In genomic region chr2:137960223-137960622, GRCh38 we compare ENCODE assay signal across 17 cellular contexts. TPM values are rescaled to one million over a fixed set of nuclear protein-coding genes. Genes with fewer than 3 reads are reported as not detected.
"Had no signal": no experiment of that assay in that cellular context is flagged by ENCODE, and none has a peak within 500 bp of the region (broad histone marks: within the 10 kb centered on the region; RNA-seq: fewer than 3 reads in every experiment).

No MANE protein-coding gene starts in this region.

- H3K4me3 ChIP-seq: adrenal gland, esophagus squamous epithelium, prostate gland, suprapubic skin had no signal

- H3K9me3 ChIP-seq: adrenal gland, esophagus squamous epithelium, prostate gland, suprapubic skin had no signal

- H3K27ac ChIP-seq: adrenal gland, esophagus squamous epithelium, foreskin keratinocyte, prostate gland, suprapubic skin had no signal

- H3K36me3 Mint-ChIP-seq: activated CD4-positive, alpha-beta memory T cell treated with anti-CD3 and anti-CD28 coated beads for 36 hours; activated CD8-positive, alpha-beta memory T cell treated with anti-CD3 and anti-CD28 coated beads, Interleukin-2, amount 10 ng/mL, durations not matched to agents 7 days and 5 days; activated naive CD4-positive, alpha-beta T cell treated with anti-CD3 and anti-CD28 coated beads, Interleukin-2, amount 50 U/mL, for 24 hours had no signal

- DNase-seq: activated CD4-positive, alpha-beta memory T cell treated with anti-CD3 and anti-CD28 coated beads for 36 hours; activated CD4-positive, alpha-beta T cell treated with anti-CD3 and anti-CD28 coated beads for 36 hours; activated CD8-positive, alpha-beta memory T cell treated with anti-CD3 and anti-CD28 coated beads, Interleukin-2, amount 10 ng/mL, durations not matched to agents 7 days and 5 days; activated effector memory CD4-positive, alpha-beta T cell treated with Interleukin-2 at 50 U/mL for 16 hours; activated T-cell treated with anti-CD3 and anti-CD28 coated beads, Interleukin-2, amount 50 U/mL, for 1 hour; adrenal gland; esophagus squamous epithelium; foreskin keratinocyte; mesendoderm; nephron progenitor cell; occipital lobe; trophoblast cell had no signal

- H3K4me1 Mint-ChIP-seq: activated CD4-positive, alpha-beta T cell treated with anti-CD3 and anti-CD28 coated beads for 36 hours; activated CD8-positive, alpha-beta memory T cell treated with anti-CD3 and anti-CD28 coated beads, Interleukin-2, amount 10 ng/mL, durations not matched to agents 7 days and 5 days; activated naive CD4-positive, alpha-beta T cell treated with anti-CD3 and anti-CD28 coated beads, Interleukin-2, amount 50 U/mL, for 24 hours had no signal

- H3K27ac Mint-ChIP-seq: activated CD4-positive, alpha-beta memory T cell treated with anti-CD3 and anti-CD28 coated beads for 36 hours; activated CD4-positive, alpha-beta T cell treated with anti-CD3 and anti-CD28 coated beads for 36 hours; activated CD8-positive, alpha-beta memory T cell treated with anti-CD3 and anti-CD28 coated beads, Interleukin-2, amount 10 ng/mL, durations not matched to agents 7 days and 5 days; activated naive CD4-positive, alpha-beta T cell treated with anti-CD3 and anti-CD28 coated beads, Interleukin-2, amount 50 U/mL, for 24 hours; nephron progenitor cell; stimulated activated naive CD8-positive, alpha-beta T cell treated with anti-CD3 and anti-CD28 coated beads, Interleukin-15, Interleukin-2, amounts not matched to agents 100 ng/mL and 50 ng/mL, for 24 hours had no signal

- H3K9me3 Mint-ChIP-seq: activated CD4-positive, alpha-beta memory T cell treated with anti-CD3 and anti-CD28 coated beads for 36 hours; activated naive CD4-positive, alpha-beta T cell treated with anti-CD3 and anti-CD28 coated beads, Interleukin-2, amount 50 U/mL, for 24 hours; nephron progenitor cell; stimulated activated naive CD8-positive, alpha-beta T cell treated with anti-CD3 and anti-CD28 coated beads, Interleukin-15, Interleukin-2, amounts not matched to agents 100 ng/mL and 50 ng/mL, for 24 hours had no signal

- H3K27me3 Mint-ChIP-seq: activated CD4-positive, alpha-beta memory T cell treated with anti-CD3 and anti-CD28 coated beads for 36 hours; activated CD8-positive, alpha-beta memory T cell treated with anti-CD3 and anti-CD28 coated beads, Interleukin-2, amount 10 ng/mL, durations not matched to agents 7 days and 5 days had no signal

- ATAC-seq: activated CD4-positive, alpha-beta T cell treated with anti-CD3 and anti-CD28 coated beads for 36 hours; activated CD8-positive, alpha-beta memory T cell treated with anti-CD3 and anti-CD28 coated beads, Interleukin-2, amount 10 ng/mL, durations not matched to agents 7 days and 5 days; foreskin keratinocyte; sciatic nerve had no signal

- H3K27me3 ChIP-seq: adrenal gland, esophagus squamous epithelium, foreskin keratinocyte, suprapubic skin had no signal

- H3K4me3 Mint-ChIP-seq: activated CD4-positive, alpha-beta memory T cell treated with anti-CD3 and anti-CD28 coated beads for 36 hours; activated CD4-positive, alpha-beta T cell treated with anti-CD3 and anti-CD28 coated beads for 36 hours; activated CD8-positive, alpha-beta memory T cell treated with anti-CD3 and anti-CD28 coated beads, Interleukin-2, amount 10 ng/mL, durations not matched to agents 7 days and 5 days; activated naive CD4-positive, alpha-beta T cell treated with anti-CD3 and anti-CD28 coated beads, Interleukin-2, amount 50 U/mL, for 24 hours; nephron progenitor cell; stimulated activated naive CD8-positive, alpha-beta T cell treated with anti-CD3 and anti-CD28 coated beads, Interleukin-15, Interleukin-2, amounts not matched to agents 100 ng/mL and 50 ng/mL, for 24 hours had no signal

- H3K36me3 ChIP-seq: adrenal gland, esophagus squamous epithelium, prostate gland, suprapubic skin had no signal

- H3K4me1 ChIP-seq: foreskin keratinocyte, prostate gland had no signal

RNA-seq across cellular contexts. Expression of gene HNMT, which starts 4.0 kb away (rescaled TPM):
- total RNA-seq: activated CD4-positive, alpha-beta memory T cell treated with anti-CD3 and anti-CD28 coated beads for 36 hours; activated CD4-positive, alpha-beta T cell treated with anti-CD3 and anti-CD28 coated beads for 36 hours; activated CD8-positive, alpha-beta memory T cell treated with anti-CD3 and anti-CD28 coated beads, Interleukin-2, amount 10 ng/mL, durations not matched to agents 7 days and 5 days had no signal
